Comparison of ENCODE assay signal across 9 cellular contexts in genomic region chr3:128994581-128995161, GRCh38. TPM values are rescaled to one million over a fixed set of nuclear protein-coding genes. Genes with fewer than 3 reads are reported as not detected.
A peak's percentile ranks its signal among the peaks of the same experiment; 100 is the strongest.
DNase-seq lines count a peak whose midpoint lies in the region; ATAC-seq and TF ChIP-seq lines count a peak whose summit lies in the region.
"Had no signal": no experiment of that assay in that cellular context is flagged by ENCODE, and none has a peak within 500 bp of the region (broad histone marks: within the 10 kb centered on the region; RNA-seq: fewer than 3 reads in every experiment).

No MANE protein-coding gene starts in this region.

- no peak for ATAC-seq in WTC11
- no peak for ATAC-seq in HG02970 (IDR thresholded peaks at IDR 0.05; ENCODE audit: low FRiP score, unreplicated experiment)

- DNase-seq in stimulated activated CD4-positive, alpha-beta T cell treated with anti-CD3 and anti-CD28 coated beads, Interleukin-1b, Interleukin-23, amount 100 ng/mL, for 48 hours, result peak; percentile 15
- no peak for DNase-seq in stimulated activated CD4-positive, alpha-beta T cell treated with anti-CD3 and anti-CD28 coated beads, Interleukin-2, amount 100 ng/mL, for 48 hours
- DNase-seq in WTC11 (ENCODE audit: low spot score) (no peak), immature natural killer cell (no peak), UCSD-AML1 (lab: John Stamatoyannopoulos, UW; ENCODE audit: unreplicated experiment) (no peak), kidney tubule cell (ENCODE audit: low spot score) (no peak)
- DNase-seq in activated effector memory CD4-positive, alpha-beta T cell treated with Interleukin-2 at 50 U/mL for 16 hours, result no peak
- DNase-seq: T1000 had no signal

- H3K36me3 Mint-ChIP-seq in WTC11 (no peaks in the 10 kb centered on the region), immature natural killer cell (no peaks in the 10 kb centered on the region)

- H3K9me3 Mint-ChIP-seq in WTC11, result peaks cover 6% of the 10 kb centered on the region
- no peaks in the 10 kb centered on the region for H3K9me3 Mint-ChIP-seq in immature natural killer cell

- H3K27me3 Mint-ChIP-seq in WTC11 (ENCODE audit: low read depth) (peaks cover 82% of the 10 kb centered on the region), immature natural killer cell (ENCODE audit: low read depth in 3 of 3) (peaks cover 4 to 12% (median 9%) of the 10 kb centered on the region in 3 donors)

- TF ChIP-seq CTCF in WTC11 (IDR thresholded peaks at IDR 0.05), result no peak

- POLR2A ChIA-PET in WTC11 (lab: Charles Lee), result interaction anchor here (0.7 to 1.4 kb wide), 4 partner anchors 9 to 127 kb away, joined by 3 to 4 read pairs (median 4); partner anchors contain the start of gene RAB43

- no peak overlapping the region for H3K27ac Mint-ChIP-seq in WTC11
- H3K27ac Mint-ChIP-seq in immature natural killer cell, result peak overlapping the region in 4 of 6 donors; percentile 31 to 82 (median 68)

- H3K4me1 Mint-ChIP-seq in WTC11 (peaks cover 24% of the 10 kb centered on the region), immature natural killer cell (peaks cover 6% of the 10 kb centered on the region in 2 donors)

- CTCF ChIA-PET in WTC11 (lab: Charles Lee), result interaction anchor here (0.9 to 4.3 kb wide), 12 partner anchors 9 to 377 kb away, joined by 3 to 56 read pairs (median 4); partner anchors contain the start of gene RAB43

- H3K4me3 Mint-ChIP-seq in WTC11 (peak overlapping the region; percentile 61), immature natural killer cell (peak overlapping the region; percentile 30 to 80 (median 72))

TF ChIP-seq in WTC11, 78 proteins besides CTCF, POLR2A, EP300 and RAD21:
- TF ChIP-seq AFF4 (CRISPR knock-in tag; IDR thresholded peaks at IDR 0.05; ENCODE audit: borderline replicate concordance) (no peak), ZNF121 (CRISPR knock-in tag; IDR thresholded peaks at IDR 0.05) (no peak), ZNF138 (CRISPR knock-in tag; conservative IDR thresholded peaks at IDR 0.05) (no peak), ATF1 (CRISPR knock-in tag; IDR thresholded peaks at IDR 0.05) (no peak)
- TF ChIP-seq, protein P1, sequence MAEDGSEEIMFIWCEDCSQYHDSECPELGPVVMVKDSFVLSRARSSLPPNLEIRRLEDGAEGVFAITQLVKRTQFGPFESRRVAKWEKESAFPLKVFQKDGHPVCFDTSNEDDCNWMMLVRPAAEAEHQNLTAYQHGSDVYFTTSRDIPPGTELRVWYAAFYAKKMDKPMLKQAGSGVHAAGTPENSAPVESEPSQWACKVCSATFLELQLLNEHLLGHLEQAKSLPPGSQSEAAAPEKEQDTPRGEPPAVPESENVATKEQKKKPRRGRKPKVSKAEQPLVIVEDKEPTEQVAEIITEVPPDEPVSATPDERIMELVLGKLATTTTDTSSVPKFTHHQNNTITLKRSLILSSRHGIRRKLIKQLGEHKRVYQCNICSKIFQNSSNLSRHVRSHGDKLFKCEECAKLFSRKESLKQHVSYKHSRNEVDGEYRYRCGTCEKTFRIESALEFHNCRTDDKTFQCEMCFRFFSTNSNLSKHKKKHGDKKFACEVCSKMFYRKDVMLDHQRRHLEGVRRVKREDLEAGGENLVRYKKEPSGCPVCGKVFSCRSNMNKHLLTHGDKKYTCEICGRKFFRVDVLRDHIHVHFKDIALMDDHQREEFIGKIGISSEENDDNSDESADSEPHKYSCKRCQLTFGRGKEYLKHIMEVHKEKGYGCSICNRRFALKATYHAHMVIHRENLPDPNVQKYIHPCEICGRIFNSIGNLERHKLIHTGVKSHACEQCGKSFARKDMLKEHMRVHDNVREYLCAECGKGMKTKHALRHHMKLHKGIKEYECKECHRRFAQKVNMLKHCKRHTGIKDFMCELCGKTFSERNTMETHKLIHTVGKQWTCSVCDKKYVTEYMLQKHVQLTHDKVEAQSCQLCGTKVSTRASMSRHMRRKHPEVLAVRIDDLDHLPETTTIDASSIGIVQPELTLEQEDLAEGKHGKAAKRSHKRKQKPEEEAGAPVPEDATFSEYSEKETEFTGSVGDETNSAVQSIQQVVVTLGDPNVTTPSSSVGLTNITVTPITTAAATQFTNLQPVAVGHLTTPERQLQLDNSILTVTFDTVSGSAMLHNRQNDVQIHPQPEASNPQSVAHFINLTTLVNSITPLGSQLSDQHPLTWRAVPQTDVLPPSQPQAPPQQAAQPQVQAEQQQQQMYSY (CRISPR knock-in tag; IDR thresholded peaks at IDR 0.05), result no peak

RNA-seq across cellular contexts. Expression of gene CFAP92, which starts 0.8 kb away (rescaled TPM):
- total RNA-seq in WTC11 (2021), result 2.3 to 2.9 TPM (median 2.6 TPM) in 3 replicates
- polyA plus RNA-seq in immature natural killer cell, result not detected

RNA-seq across cellular contexts. Expression of gene EFCC1, which starts 6.4 kb away (rescaled TPM):
- total RNA-seq in WTC11 (2021), result 0.16 to 0.31 TPM (median 0.16 TPM) in 3 replicates
- polyA plus RNA-seq in immature natural killer cell, result under 1 TPM; 0.55 to 0.80 (median 0.58) TPM
